1 cellular context compared by ENCODE assay signal in genomic region chr6:87155272-87155919, GRCh38.
A peak's percentile ranks its signal among the peaks of the same experiment; 100 is the strongest.
TF ChIP-seq lines count a peak whose summit lies in the region.

ZNF292 (plus strand) TSS chr6:87155565; CDS start chr6:87155592, 27 bp downstream.

TF ChIP-seq in K562, 482 proteins besides CTCF, POLR2A, EP300 and RAD21 (continued from another document and continues in another):
- TF ChIP-seq HNRNPUL1 (IDR thresholded peaks at IDR 0.05; ENCODE audit: low read length) (no peak), MEF2A (IDR thresholded peaks at IDR 0.05; ENCODE audit: control insufficient read depth, low read depth, low read length) (0 out of 2 replicates have a peak, but pooled peaks have one; percentile 35), PTTG1 (tag; IDR thresholded peaks at IDR 0.05; ENCODE audit: low read depth) (no peak), ZNF24 (IDR thresholded peaks at IDR 0.05) (no peak), KAT8 (IDR thresholded peaks at IDR 0.05; ENCODE audit: low read depth) (no peak), JUN (IDR thresholded peaks at IDR 0.05; ENCODE audit: borderline replicate concordance, low read depth, low read length) (peak; percentile 74; the same call in 1 of the 2 replicates), JUN (CRISPR knock-in tag; IDR thresholded peaks at IDR 0.05; ENCODE audit: borderline replicate concordance) (no peak; the same call in 1 of the 2 replicates), SPI1 (IDR thresholded peaks at IDR 0.05; ENCODE audit: borderline replicate concordance, low read depth, low read length) (peak; percentile 23; the same call in 1 of the 2 replicates), TCF7L2 (IDR thresholded peaks at IDR 0.05; ENCODE audit: low read depth, low read length) (no peak), ZNF354B (CRISPR knock-in tag; IDR thresholded peaks at IDR 0.05) (no peak), ZNF282 (CRISPR knock-in tag; IDR thresholded peaks at IDR 0.05) (0 out of 2 replicates have a peak, but pooled peaks have one; percentile 80), ZBTB49 (CRISPR knock-in tag; IDR thresholded peaks at IDR 0.05; ENCODE audit: borderline replicate concordance) (peak; percentile 70; the same call in 1 of the 2 replicates), ZNF764 (CRISPR knock-in tag; IDR thresholded peaks at IDR 0.05; ENCODE audit: low read depth) (no peak), ZNF57 (CRISPR knock-in tag; IDR thresholded peaks at IDR 0.05) (no peak), FOXJ3 (CRISPR knock-in tag; IDR thresholded peaks at IDR 0.05) (no peak), ZNF449 (CRISPR knock-in tag; IDR thresholded peaks at IDR 0.05) (peak; percentile 82), RFX7 (CRISPR knock-in tag; IDR thresholded peaks at IDR 0.05) (no peak), E2F3 (CRISPR knock-in tag; IDR thresholded peaks at IDR 0.05) (0 out of 2 replicates have a peak, but pooled peaks have one; percentile 36), PHB (CRISPR knock-in tag; IDR thresholded peaks at IDR 0.05) (no peak), ATF6 (CRISPR knock-in tag; IDR thresholded peaks at IDR 0.05) (peak; percentile 91; the same call in 1 of the 2 replicates), ZEB2 (IDR thresholded peaks at IDR 0.05) (peak; percentile 83), BDP1 (IDR thresholded peaks at IDR 0.05; ENCODE audit: insufficient read depth, insufficient read length) (no peak), TARDBP (IDR thresholded peaks at IDR 0.05) (no peak), ZNF3 (CRISPR knock-in tag; IDR thresholded peaks at IDR 0.05) (no peak), ZBTB5 (IDR thresholded peaks at IDR 0.05) (no peak), RUNX1 (IDR thresholded peaks at IDR 0.05; ENCODE audit: low read depth) (no peak), SNIP1 (IDR thresholded peaks at IDR 0.05; ENCODE audit: low read depth) (no peak), SFPQ (IDR thresholded peaks at IDR 0.05; ENCODE audit: low read depth, low read length) (no peak), SUPT5H (IDR thresholded peaks at IDR 0.05) (no peak; the same call in 1 of the 2 replicates), HDGF (IDR thresholded peaks at IDR 0.05) (no peak), RBBP5 (IDR thresholded peaks at IDR 0.05; ENCODE audit: borderline replicate concordance, insufficient read depth, low read length, poor library complexity, severe bottlenecking) (peak; percentile 97), KDM4B (IDR thresholded peaks at IDR 0.05; ENCODE audit: borderline replicate concordance in 2 of 2, low read depth in 1 of 2) (peak in 1 of 2 experiments; percentile 80; a peak in 2 of 4 replicates), ZNF507 (tag; conservative IDR thresholded peaks at IDR 0.05) (no peak), ARID1B (IDR thresholded peaks at IDR 0.05) (peak; percentile 59), E2F4 (CRISPR knock-in tag; IDR thresholded peaks at IDR 0.05; ENCODE audit: low read depth) (peak; percentile 82), SREBF1 (IDR thresholded peaks at IDR 0.05; ENCODE audit: borderline replicate concordance, low read depth, low read length) (peak; percentile 74; the same call in 1 of the 2 replicates), MAFF (IDR thresholded peaks at IDR 0.05; ENCODE audit: low read length) (no peak), NBN (IDR thresholded peaks at IDR 0.05; ENCODE audit: low read depth) (peak; percentile 84; the same call in 1 of the 2 replicates), MIER1 (IDR thresholded peaks at IDR 0.05; ENCODE audit: low read depth) (no peak), NR1H2 (CRISPR knock-in tag; IDR thresholded peaks at IDR 0.05) (no peak), MEF2D (tag; conservative IDR thresholded peaks at IDR 0.05; ENCODE audit: low read depth) (peak; percentile 46; the same call in 1 of the 2 replicates), ZNF184 (CRISPR knock-in tag; IDR thresholded peaks at IDR 0.05) (no peak), MCM2 (IDR thresholded peaks at IDR 0.05; ENCODE audit: low read depth) (no peak), E2F8 (IDR thresholded peaks at IDR 0.05; ENCODE audit: low read depth, partially characterized antibody) (peak; percentile 47)
- TF ChIP-seq, protein P1, sequence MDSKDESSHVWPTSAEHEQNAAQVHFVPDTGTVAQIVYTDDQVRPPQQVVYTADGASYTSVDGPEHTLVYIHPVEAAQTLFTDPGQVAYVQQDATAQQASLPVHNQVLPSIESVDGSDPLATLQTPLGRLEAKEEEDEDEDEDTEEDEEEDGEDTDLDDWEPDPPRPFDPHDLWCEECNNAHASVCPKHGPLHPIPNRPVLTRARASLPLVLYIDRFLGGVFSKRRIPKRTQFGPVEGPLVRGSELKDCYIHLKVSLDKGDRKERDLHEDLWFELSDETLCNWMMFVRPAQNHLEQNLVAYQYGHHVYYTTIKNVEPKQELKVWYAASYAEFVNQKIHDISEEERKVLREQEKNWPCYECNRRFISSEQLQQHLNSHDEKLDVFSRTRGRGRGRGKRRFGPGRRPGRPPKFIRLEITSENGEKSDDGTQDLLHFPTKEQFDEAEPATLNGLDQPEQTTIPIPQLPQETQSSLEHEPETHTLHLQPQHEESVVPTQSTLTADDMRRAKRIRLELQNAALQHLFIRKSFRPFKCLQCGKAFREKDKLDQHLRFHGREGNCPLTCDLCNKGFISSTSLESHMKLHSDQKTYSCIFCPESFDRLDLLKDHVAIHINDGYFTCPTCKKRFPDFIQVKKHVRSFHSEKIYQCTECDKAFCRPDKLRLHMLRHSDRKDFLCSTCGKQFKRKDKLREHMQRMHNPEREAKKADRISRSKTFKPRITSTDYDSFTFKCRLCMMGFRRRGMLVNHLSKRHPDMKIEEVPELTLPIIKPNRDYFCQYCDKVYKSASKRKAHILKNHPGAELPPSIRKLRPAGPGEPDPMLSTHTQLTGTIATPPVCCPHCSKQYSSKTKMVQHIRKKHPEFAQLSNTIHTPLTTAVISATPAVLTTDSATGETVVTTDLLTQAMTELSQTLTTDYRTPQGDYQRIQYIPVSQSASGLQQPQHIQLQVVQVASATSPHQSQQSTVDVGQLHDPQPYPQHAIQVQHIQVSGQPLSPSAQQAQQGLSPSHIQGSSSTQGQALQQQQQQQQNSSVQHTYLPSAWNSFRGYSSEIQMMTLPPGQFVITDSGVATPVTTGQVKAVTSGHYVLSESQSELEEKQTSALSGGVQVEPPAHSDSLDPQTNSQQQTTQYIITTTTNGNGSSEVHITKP (IDR thresholded peaks at IDR 0.05; ENCODE audit: partially characterized antibody), result peak; percentile 34
- TF ChIP-seq, protein P2, sequence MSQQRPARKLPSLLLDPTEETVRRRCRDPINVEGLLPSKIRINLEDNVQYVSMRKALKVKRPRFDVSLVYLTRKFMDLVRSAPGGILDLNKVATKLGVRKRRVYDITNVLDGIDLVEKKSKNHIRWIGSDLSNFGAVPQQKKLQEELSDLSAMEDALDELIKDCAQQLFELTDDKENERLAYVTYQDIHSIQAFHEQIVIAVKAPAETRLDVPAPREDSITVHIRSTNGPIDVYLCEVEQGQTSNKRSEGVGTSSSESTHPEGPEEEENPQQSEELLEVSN (IDR thresholded peaks at IDR 0.05; ENCODE audit: borderline replicate concordance in 1 of 2, extremely low read depth in 1 of 2, insufficient read depth in 1 of 2, insufficient read length in 1 of 2, low read depth in 1 of 2, low read length in 1 of 2, poor library complexity in 1 of 2, severe bottlenecking in 1 of 2), result peak; percentile 96 to 98
